In genomic region chr5:74390306-74390637, GRCh38 we compare ENCODE assay signal across 23 cellular contexts.
"Had no signal": no experiment of that assay in that cellular context is flagged by ENCODE, and none has a peak within 500 bp of the region (broad histone marks: within the 10 kb centered on the region; RNA-seq: fewer than 3 reads in every experiment).

No MANE protein-coding gene starts in this region.

- DNase-seq: IMR-90, Karpas-422, KG1, MG63, NCI-H1092, NCI-H1105 treated with DMSO at 0.1 percent for 48 hours, NCI-H1417 treated with DMSO at 0.1 percent for 48 hours, NCI-H146, NCI-H1694 treated with DMSO at 0.1 percent for 48 hours, NCI-H1930, NCI-H2081, NCI-H2107, NCI-H2227 treated with DMSO at 0.1 percent for 48 hours, NCI-H524, NCI-H526 treated with DMSO at 0.1 percent for 48 hours, NCI-H748 treated with DMSO at 0.1 percent for 48 hours, PC-3, Right ventricle myocardium superior, SIG-M5 had no signal

- H3K9me3 ChIP-seq: MG63, SJSA1 had no signal

- FAIRE-seq: HepG2 had no signal

- H3K36me3 ChIP-seq: MG63, SJSA1 had no signal

- ATAC-seq: HepG2, Panc1, PC-3 had no signal

- H3K27me3 ChIP-seq: MG63, SJSA1 had no signal

- H3K27ac ChIP-seq: SJSA1, SK-N-MC had no signal

- H3K4me3 ChIP-seq: MG63, SJSA1, SK-N-MC had no signal
